Comparison of ENCODE assay signal across 20 cellular contexts in the genomic region with DNA sequence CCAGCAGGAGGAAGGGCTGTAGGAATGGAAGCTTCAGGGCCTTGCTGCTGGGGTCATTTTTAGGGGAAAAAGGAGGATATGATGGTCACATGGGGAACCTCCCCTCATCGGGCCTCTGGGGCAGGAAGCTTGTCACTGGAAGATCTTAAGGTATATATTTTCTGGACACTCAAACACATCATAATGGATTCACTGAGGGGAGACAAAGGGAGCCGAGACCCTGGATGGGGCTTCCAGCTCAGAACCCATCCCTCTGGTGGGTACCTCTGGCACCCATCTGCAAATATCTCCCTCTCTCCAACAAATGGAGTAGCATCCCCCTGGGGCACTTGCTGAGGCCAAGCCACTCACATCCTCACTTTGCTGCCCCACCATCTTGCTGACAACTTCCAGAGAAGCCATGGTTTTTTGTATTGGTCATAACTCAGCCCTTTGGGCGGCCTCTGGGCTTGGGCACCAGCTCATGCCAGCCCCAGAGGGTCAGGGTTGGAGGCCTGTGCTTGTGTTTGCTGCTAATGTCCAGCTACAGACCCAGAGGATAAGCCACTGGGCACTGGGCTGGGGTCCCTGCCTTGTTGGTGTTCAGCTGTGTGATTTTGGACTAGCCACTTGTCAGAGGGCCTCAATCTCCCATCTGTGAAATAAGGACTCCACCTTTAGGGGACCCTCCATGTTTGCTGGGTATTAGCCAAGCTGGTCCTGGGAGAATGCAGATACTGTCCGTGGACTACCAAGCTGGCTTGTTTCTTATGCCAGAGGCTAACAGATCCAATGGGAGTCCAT. TPM values are rescaled to one million over a fixed set of nuclear protein-coding genes. Genes with fewer than 3 reads are reported as not detected.
DNase-seq lines count a peak whose midpoint lies in the region; ATAC-seq and TF ChIP-seq lines count a peak whose summit lies in the region.
"Had no signal": no experiment of that assay in that cellular context is flagged by ENCODE, and none has a peak within 500 bp of the region (broad histone marks: within the 10 kb centered on the region; RNA-seq: fewer than 3 reads in every experiment).

No MANE protein-coding gene starts in this region.

- intact Hi-C loops in head of caudate nucleus (cut with DNase I) = no loop called here

- H3K4me1 Mint-ChIP-seq in activated CD4-positive, alpha-beta T cell treated with anti-CD3 and anti-CD28 coated beads, Interleukin-2, amount 10 ng/mL, durations not matched to agents 7 days and 5 days = peaks cover 97% of the 10 kb centered on the region
- peaks cover 86 to 97% (median 97%) of the 10 kb centered on the region in 3 donors for H3K4me1 Mint-ChIP-seq in T-cell

- H3K79me2 ChIP-seq in GM23248 (ENCODE audit: insufficient read depth) = no peaks in the 10 kb centered on the region

- DNase-seq in activated CD4-positive, alpha-beta T cell treated with anti-CD3 and anti-CD28 coated beads, Interleukin-2, amount 10 ng/mL, durations not matched to agents 7 days and 5 days = no peak
- no peak for DNase-seq in activated CD4-positive, alpha-beta T cell treated with anti-CD3 and anti-CD28 coated beads, Interleukin-2, amount 50 U/mL, for 4 hours
- DNase-seq in T-cell (no peak), coronary artery (ENCODE audit: low spot score) (peak; percentile 72), neuronal stem cell (ENCODE audit: low spot score) (no peak), head of caudate nucleus (no peak), DMS153 treated with DMSO at 0.1 percent for 48 hours (lab: John Stamatoyannopoulos, UW; ENCODE audit: unreplicated experiment) (no peak), GM23248 (no peak)
- DNase-seq: activated CD4-positive, alpha-beta T cell treated with anti-CD3 and anti-CD28 coated beads for 48 hours; activated gamma-delta T cell; DMS53; NCI-H1417 treated with DMSO at 0.1 percent for 48 hours; NCI-H2171; nucleus accumbens; retina had no signal

- no peak overlapping the region for H4K8ac ChIP-seq in neuronal stem cell (ENCODE audit: low read depth, low read length)

- H3K4ac ChIP-seq in neuronal stem cell (ENCODE audit: low read length) = no peak overlapping the region

- no peaks in the 10 kb centered on the region for H4K20me1 ChIP-seq in GM23248 (ENCODE audit: insufficient read depth)

- H3K9ac ChIP-seq in neuronal stem cell (ENCODE audit: low read depth, low read length, poor library complexity) (no peak overlapping the region), GM23248 (no peak overlapping the region)

- H3K79me1 ChIP-seq in neuronal stem cell (ENCODE audit: low read depth, low read length) = no peaks in the 10 kb centered on the region

- H3K4me1 ChIP-seq in neuronal stem cell (ENCODE audit: control insufficient read depth in 2 of 2, insufficient read depth in 1 of 2, low read depth in 1 of 2, low read length in 2 of 2) = peaks cover 0 to 7% of the 10 kb centered on the region in 2 donors
- no peaks in the 10 kb centered on the region for H3K4me1 ChIP-seq in GM23248 (ENCODE audit: insufficient read depth)
- H3K4me1 ChIP-seq: A549, ascending aorta had no signal

- H2BK15ac ChIP-seq in neuronal stem cell (ENCODE audit: low read length) = no peak overlapping the region

- H3K4me2 ChIP-seq in neuronal stem cell (ENCODE audit: insufficient read depth, low read length, poor library complexity, severe bottlenecking) = no peak overlapping the region
- H3K4me2 ChIP-seq in GM23248 (ENCODE audit: unreplicated experiment) = no peak overlapping the region
- H3K4me2 ChIP-seq: A549 had no signal

- peaks cover 87% of the 10 kb centered on the region for H3K36me3 Mint-ChIP-seq in activated CD4-positive, alpha-beta T cell treated with anti-CD3 and anti-CD28 coated beads, Interleukin-2, amount 10 ng/mL, durations not matched to agents 7 days and 5 days (ENCODE audit: low read depth)
- peaks cover 51% of the 10 kb centered on the region for H3K36me3 Mint-ChIP-seq in T-cell

- POLR2A ChIA-PET in activated CD4-positive, alpha-beta T cell treated with anti-CD3 and anti-CD28 coated beads, Interleukin-2, amount 10 ng/mL, durations not matched to agents 7 days and 5 days (lab: Charles Lee) = no interaction called here
- POLR2A ChIA-PET in T-cell (lab: Charles Lee) = interaction anchor here (0.6 to 1.5 kb wide), 6 partner anchors 13 to 1085 kb away, joined by 3 to 10 read pairs (median 4); no protein-coding TSS in a partner anchor

- in situ Hi-C loops in GM23248 (cut with MboI) = no loop called here

- H2AK5ac ChIP-seq in neuronal stem cell (ENCODE audit: low read depth, low read length) = peak overlapping the region; percentile 10

- H3F3A ChIP-seq in GM23248 (ENCODE audit: insufficient read depth) = no peaks in the 10 kb centered on the region

- H3K27me3 ChIP-seq in neuronal stem cell (ENCODE audit: control insufficient read depth in 3 of 3, insufficient read depth in 3 of 3, low read depth in 1 of 3, low read length in 3 of 3) (no peaks in the 10 kb centered on the region), GM23248 (replicated peaks; ENCODE audit: insufficient read depth) (no peaks in the 10 kb centered on the region)
- H3K27me3 ChIP-seq: ascending aorta; BLaER1 treated with 17β-estradiol and CSF1 and Interleukin-3, amounts not matched to agents 10 nM and 100 nM; tibial nerve had no signal

- H3K9me3 ChIP-seq in neuronal stem cell (replicated peaks in 1 of 2; ENCODE audit: control insufficient read depth in 2 of 2, insufficient read depth in 1 of 2, low read depth in 1 of 2, low read length in 2 of 2) (peaks cover 0 to 3% of the 10 kb centered on the region in 2 donors), GM23248 (ENCODE audit: low read depth) (no peaks in the 10 kb centered on the region)
- H3K9me3 ChIP-seq: A549, ascending aorta had no signal

- H3K36me3 ChIP-seq in neuronal stem cell (replicated peaks in 1 of 2; ENCODE audit: control insufficient read depth in 2 of 2, insufficient read depth in 2 of 2, low read length in 2 of 2) = no peaks in the 10 kb centered on the region
- no peaks in the 10 kb centered on the region for H3K36me3 ChIP-seq in GM23248 (ENCODE audit: low read depth)
- H3K36me3 ChIP-seq: ascending aorta had no signal

- TF ChIP-seq CTCF in coronary artery (IDR thresholded peaks at IDR 0.05) = no peak

- H2BK5ac ChIP-seq in neuronal stem cell (ENCODE audit: low read length) = no peak overlapping the region

- ATAC-seq in T-cell (replicated peaks in 1 of 4) = no peak
- ATAC-seq: A549 had no signal

- no peak overlapping the region for H3K14ac ChIP-seq in neuronal stem cell (ENCODE audit: low read length)

- H3K27me3 Mint-ChIP-seq in activated CD4-positive, alpha-beta T cell treated with anti-CD3 and anti-CD28 coated beads, Interleukin-2, amount 10 ng/mL, durations not matched to agents 7 days and 5 days = no peaks in the 10 kb centered on the region
- H3K27me3 Mint-ChIP-seq in T-cell = no peaks in the 10 kb centered on the region

- H3K27ac ChIP-seq in coronary artery = no peak overlapping the region
- H3K27ac ChIP-seq in neuronal stem cell (replicated peaks; ENCODE audit: low read length) = no peak overlapping the region
- H3K27ac ChIP-seq in GM23248 = no peak overlapping the region
- H3K27ac ChIP-seq: A549, tibial nerve had no signal

- H3K4me3 Mint-ChIP-seq in activated CD4-positive, alpha-beta T cell treated with anti-CD3 and anti-CD28 coated beads, Interleukin-2, amount 10 ng/mL, durations not matched to agents 7 days and 5 days = no peak overlapping the region
- peak overlapping the region in 1 of 3 donors; percentile 28 for H3K4me3 Mint-ChIP-seq in T-cell

- no peak overlapping the region for H3K23ac ChIP-seq in neuronal stem cell (ENCODE audit: low read depth, low read length, poor library complexity)

- peak overlapping the region; percentile 90 for H3K27ac Mint-ChIP-seq in activated CD4-positive, alpha-beta T cell treated with anti-CD3 and anti-CD28 coated beads, Interleukin-2, amount 10 ng/mL, durations not matched to agents 7 days and 5 days
- H3K27ac Mint-ChIP-seq in T-cell = peak overlapping the region; percentile 99 to 100

- CTCF ChIA-PET in activated CD4-positive, alpha-beta T cell treated with anti-CD3 and anti-CD28 coated beads, Interleukin-2, amount 10 ng/mL, durations not matched to agents 7 days and 5 days (lab: Charles Lee) = interaction anchor here (0.7 to 5.7 kb wide), 8 partner anchors 13 to 185 kb away, joined by 3 to 40 read pairs (median 4); partner anchors contain the start of gene IL10RA
- CTCF ChIA-PET in T-cell (lab: Charles Lee) = interaction anchor here in 1 of 2 donors (0.6 to 1.0 kb wide), 2 partner anchors 52 to 152 kb away, joined by 3 read pairs; no protein-coding TSS in a partner anchor

- no peak overlapping the region for H3K18ac ChIP-seq in neuronal stem cell (ENCODE audit: low read length)

- H2BK120ac ChIP-seq in neuronal stem cell (ENCODE audit: low read depth, low read length) = no peak overlapping the region

- no peaks in the 10 kb centered on the region for H3K9me2 ChIP-seq in GM23248 (ENCODE audit: insufficient read depth)

- no peak overlapping the region for H2BK12ac ChIP-seq in neuronal stem cell (ENCODE audit: low read length)

- H2AFZ ChIP-seq in neuronal stem cell (ENCODE audit: low read length) (no peak overlapping the region), GM23248 (no peak overlapping the region)

- no CpG with 5 or more reads among the region's 4 CpGs for WGBS in neuronal stem cell (ENCODE audit: extremely low coverage in 2 of 2, insufficient read length in 2 of 2, insufficient replicate concordance in 1 of 2), 2 donors
- WGBS in GM23248 (ENCODE audit: low coverage in 1 of 2, low lambda C conversion rate in 2 of 2, missing lambda C conversion rate in 2 of 2), 2 experiments = 24 to 26% methylated on average over 4 of the region's 4 CpGs

- H4K91ac ChIP-seq in neuronal stem cell (ENCODE audit: low read depth, low read length, poor library complexity) = no peak overlapping the region

- peaks cover 12% of the 10 kb centered on the region for H3K9me3 Mint-ChIP-seq in activated CD4-positive, alpha-beta T cell treated with anti-CD3 and anti-CD28 coated beads, Interleukin-2, amount 10 ng/mL, durations not matched to agents 7 days and 5 days
- H3K9me3 Mint-ChIP-seq in T-cell = peaks cover 0 to 9% (median 3%) of the 10 kb centered on the region in 3 donors

- H3K4me3 ChIP-seq in coronary artery (no peak overlapping the region), neuronal stem cell (ENCODE audit: low read length in 2 of 2) (no peak overlapping the region), GM23248 (no peak overlapping the region)
- H3K4me3 ChIP-seq: A549; ascending aorta; BLaER1 treated with 17β-estradiol and CSF1 and Interleukin-3, amounts not matched to agents 10 nM and 100 nM; tibial nerve had no signal

RNA-seq across cellular contexts. Expression of gene IL10RA, which starts 14.1 kb away (rescaled TPM):
- 100 to 1,000 TPM; 161 to 187 TPM for total RNA-seq in activated CD4-positive, alpha-beta T cell treated with anti-CD3 and anti-CD28 coated beads, Interleukin-2, amount 10 ng/mL, durations not matched to agents 7 days and 5 days
- 100 to 1,000 TPM; 195 to 450 (median 375) TPM for total RNA-seq in T-cell
- polyA plus RNA-seq in neuronal stem cell (2013, experiment 1 of 2) = 0.06 TPM
- polyA plus RNA-seq in neuronal stem cell (2013, experiment 2 of 2) = 0.06 TPM
- total RNA-seq in GM23248 (2014; rRNA removed; shearing (Covaris generic)) = not detected in 2 replicates
- not detected in 2 replicates for polyA plus RNA-seq in GM23248 (2016; fragmentation: Nextera tagmentation; extraction: Ambion mirVana)
- total RNA-seq: fibroblast of villous mesenchyme had no signal

Comparison
In these comparisons a context has a peak if more than half of its experiments do, and no peak if none do; other contexts are left out.
1. RNA of gene IL10RA, which starts 14.1 kb away (total RNA-seq): 195 to 450 TPM in T-cell and 161 to 187 TPM in activated CD4-positive, alpha-beta T cell treated with anti-CD3 and anti-CD28 coated beads, Interleukin-2, amount 10 ng/mL, durations not matched to agents 7 days and 5 days; not detected in GM23248; every median in the first group is over 100 times any median in the second.